ENCODE assay signal across 1 cellular context in the genomic region with DNA sequence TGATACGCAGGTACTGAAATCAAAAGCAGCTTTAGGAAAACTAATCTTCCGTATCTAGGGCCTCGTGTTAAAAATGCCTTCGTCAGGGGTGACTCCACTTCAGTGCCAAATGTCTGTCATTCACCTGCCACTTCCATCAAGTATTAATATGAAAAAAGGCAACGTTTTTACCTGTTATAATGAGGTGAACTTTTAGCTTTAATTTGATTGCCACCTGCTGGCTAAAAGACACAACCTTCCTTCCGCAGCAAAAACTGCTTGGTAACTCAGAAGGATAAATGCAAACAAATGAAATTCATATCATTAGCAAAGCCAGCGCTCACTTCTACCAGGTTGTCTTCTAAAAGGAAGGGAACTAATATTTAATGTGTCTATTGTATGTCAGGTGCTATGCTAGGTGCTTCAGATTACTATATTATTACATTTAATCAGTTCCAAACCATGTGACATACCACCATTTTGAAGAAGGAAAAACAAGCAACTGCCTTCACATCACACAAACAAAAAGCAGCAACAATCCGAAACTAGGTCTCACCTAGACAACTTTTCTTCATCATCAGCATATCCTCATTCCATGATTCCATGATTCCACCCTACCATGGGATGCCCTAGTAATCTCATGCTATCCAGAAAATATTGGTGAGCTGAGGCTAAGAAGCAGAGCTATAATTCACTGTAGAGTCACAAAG.
TF ChIP-seq lines count a peak whose summit lies in the region.

No MANE protein-coding gene starts in this region.

TF ChIP-seq in HepG2, 621 proteins besides CTCF, POLR2A, EP300 and RAD21 (continued from another document and continues in another):
- TF ChIP-seq PPARG (CRISPR knock-in tag; conservative IDR thresholded peaks at IDR 0.05) (0 out of 2 replicates have a peak, but pooled peaks have one; percentile 16), KDM6A (CRISPR knock-in tag; IDR thresholded peaks at IDR 0.05; ENCODE audit: low read depth) (no peak), SP140L (CRISPR knock-in tag; IDR thresholded peaks at IDR 0.05; ENCODE audit: borderline replicate concordance) (0 out of 2 replicates have a peak, but pooled peaks have one; percentile 34), ZBTB3 (CRISPR knock-in tag; IDR thresholded peaks at IDR 0.05; ENCODE audit: borderline replicate concordance, low read depth) (no peak), GTF3A (CRISPR knock-in tag; conservative IDR thresholded peaks at IDR 0.05) (no peak), ZFYVE20 (CRISPR knock-in tag; IDR thresholded peaks at IDR 0.05; ENCODE audit: borderline replicate concordance, low read depth) (no peak), MTA1 (CRISPR knock-in tag; IDR thresholded peaks at IDR 0.05; ENCODE audit: borderline replicate concordance) (no peak), DNMT3B (CRISPR knock-in tag; conservative IDR thresholded peaks at IDR 0.05) (no peak), ZNF546 (CRISPR knock-in tag; conservative IDR thresholded peaks at IDR 0.05) (no peak), ZNF30 (CRISPR knock-in tag; IDR thresholded peaks at IDR 0.05) (no peak), ZNF12 (CRISPR knock-in tag; IDR thresholded peaks at IDR 0.05) (0 out of 2 replicates have a peak, but pooled peaks have one; percentile 19), SAP130 (CRISPR knock-in tag; IDR thresholded peaks at IDR 0.05; ENCODE audit: low read depth) (peak; percentile 13; the same call in 1 of the 2 replicates), CREB1 (IDR thresholded peaks at IDR 0.05) (no peak), CREB1 (CRISPR knock-in tag; IDR thresholded peaks at IDR 0.05) (peak; percentile 38; the same call in 1 of the 2 replicates), ZNF878 (CRISPR knock-in tag; IDR thresholded peaks at IDR 0.05) (no peak), TOE1 (CRISPR knock-in tag; IDR thresholded peaks at IDR 0.05) (peak; percentile 64; the same call in 1 of the 2 replicates), IKZF4 (CRISPR knock-in tag; IDR thresholded peaks at IDR 0.05; ENCODE audit: borderline replicate concordance, low read depth, not compliant biosample characterization) (no peak), ZNF33B (CRISPR knock-in tag; IDR thresholded peaks at IDR 0.05) (no peak), ZNF781 (CRISPR knock-in tag; IDR thresholded peaks at IDR 0.05; ENCODE audit: borderline replicate concordance, not compliant biosample characterization) (no peak), SATB2 (CRISPR knock-in tag; IDR thresholded peaks at IDR 0.05) (no peak), KDM5B (CRISPR knock-in tag; IDR thresholded peaks at IDR 0.05; ENCODE audit: borderline replicate concordance) (no peak), ARID3A (IDR thresholded peaks at IDR 0.05; ENCODE audit: low read depth, low read length) (peak; percentile 60), ZMYM4 (CRISPR knock-in tag; IDR thresholded peaks at IDR 0.05) (no peak), ZNF34 (CRISPR knock-in tag; IDR thresholded peaks at IDR 0.05; ENCODE audit: borderline replicate concordance) (no peak), ZGPAT (CRISPR knock-in tag; IDR thresholded peaks at IDR 0.05) (no peak), ZFX (CRISPR knock-in tag; IDR thresholded peaks at IDR 0.05; ENCODE audit: low read depth) (no peak), MEF2D (CRISPR knock-in tag; IDR thresholded peaks at IDR 0.05) (0 out of 2 replicates have a peak, but pooled peaks have one; percentile 12), REXO4 (CRISPR knock-in tag; IDR thresholded peaks at IDR 0.05; ENCODE audit: borderline replicate concordance) (no peak), STAT6 (CRISPR knock-in tag; IDR thresholded peaks at IDR 0.05; ENCODE audit: borderline replicate concordance) (no peak), ZNF337 (CRISPR knock-in tag; IDR thresholded peaks at IDR 0.05; ENCODE audit: borderline replicate concordance, low read depth) (no peak), GPBP1L1 (CRISPR knock-in tag; IDR thresholded peaks at IDR 0.05) (no peak), KLF11 (CRISPR knock-in tag; IDR thresholded peaks at IDR 0.05) (no peak), HNRNPK (IDR thresholded peaks at IDR 0.05; ENCODE audit: low read depth, low read length, poor library complexity, severe bottlenecking) (no peak), MXI1 (IDR thresholded peaks at IDR 0.05; ENCODE audit: borderline replicate concordance, low read depth, low read length) (no peak), TSC22D2 (CRISPR knock-in tag; IDR thresholded peaks at IDR 0.05; ENCODE audit: borderline replicate concordance) (no peak), RXRB (CRISPR knock-in tag; IDR thresholded peaks at IDR 0.05; ENCODE audit: borderline replicate concordance) (peak; percentile 28; the same call in 1 of the 2 replicates), ZNF550 (CRISPR knock-in tag; IDR thresholded peaks at IDR 0.05; ENCODE audit: borderline replicate concordance) (no peak), ZIK1 (CRISPR knock-in tag; IDR thresholded peaks at IDR 0.05; ENCODE audit: borderline replicate concordance, low read depth) (no peak), ZKSCAN8 (CRISPR knock-in tag; IDR thresholded peaks at IDR 0.05; ENCODE audit: borderline replicate concordance) (0 out of 2 replicates have a peak, but pooled peaks have one; percentile 55), MAF1 (CRISPR knock-in tag; IDR thresholded peaks at IDR 0.05; ENCODE audit: borderline replicate concordance) (no peak), CCAR2 (optimal IDR thresholded peaks at IDR 0.05; ENCODE audit: low read depth, low read length) (no peak), HNRNPLL (IDR thresholded peaks at IDR 0.05; ENCODE audit: low read depth, low read length, poor library complexity, severe bottlenecking) (no peak), BORCS8-MEF2B (CRISPR knock-in tag; IDR thresholded peaks at IDR 0.05) (no peak), ZNF350 (CRISPR knock-in tag; IDR thresholded peaks at IDR 0.05; ENCODE audit: borderline replicate concordance, low read depth) (no peak), GZF1 (CRISPR knock-in tag; IDR thresholded peaks at IDR 0.05) (no peak), ZNF562 (CRISPR knock-in tag; IDR thresholded peaks at IDR 0.05; ENCODE audit: borderline replicate concordance) (no peak), RFXANK (CRISPR knock-in tag; IDR thresholded peaks at IDR 0.05) (no peak), ZFP62 (CRISPR knock-in tag; IDR thresholded peaks at IDR 0.05) (no peak), ZSCAN25 (CRISPR knock-in tag; IDR thresholded peaks at IDR 0.05) (no peak)
- TF ChIP-seq, protein P1, sequence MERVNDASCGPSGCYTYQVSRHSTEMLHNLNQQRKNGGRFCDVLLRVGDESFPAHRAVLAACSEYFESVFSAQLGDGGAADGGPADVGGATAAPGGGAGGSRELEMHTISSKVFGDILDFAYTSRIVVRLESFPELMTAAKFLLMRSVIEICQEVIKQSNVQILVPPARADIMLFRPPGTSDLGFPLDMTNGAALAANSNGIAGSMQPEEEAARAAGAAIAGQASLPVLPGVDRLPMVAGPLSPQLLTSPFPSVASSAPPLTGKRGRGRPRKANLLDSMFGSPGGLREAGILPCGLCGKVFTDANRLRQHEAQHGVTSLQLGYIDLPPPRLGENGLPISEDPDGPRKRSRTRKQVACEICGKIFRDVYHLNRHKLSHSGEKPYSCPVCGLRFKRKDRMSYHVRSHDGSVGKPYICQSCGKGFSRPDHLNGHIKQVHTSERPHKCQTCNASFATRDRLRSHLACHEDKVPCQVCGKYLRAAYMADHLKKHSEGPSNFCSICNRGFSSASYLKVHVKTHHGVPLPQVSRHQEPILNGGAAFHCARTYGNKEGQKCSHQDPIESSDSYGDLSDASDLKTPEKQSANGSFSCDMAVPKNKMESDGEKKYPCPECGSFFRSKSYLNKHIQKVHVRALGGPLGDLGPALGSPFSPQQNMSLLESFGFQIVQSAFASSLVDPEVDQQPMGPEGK (CRISPR knock-in tag; IDR thresholded peaks at IDR 0.05) = no peak
- TF ChIP-seq, protein P2, sequence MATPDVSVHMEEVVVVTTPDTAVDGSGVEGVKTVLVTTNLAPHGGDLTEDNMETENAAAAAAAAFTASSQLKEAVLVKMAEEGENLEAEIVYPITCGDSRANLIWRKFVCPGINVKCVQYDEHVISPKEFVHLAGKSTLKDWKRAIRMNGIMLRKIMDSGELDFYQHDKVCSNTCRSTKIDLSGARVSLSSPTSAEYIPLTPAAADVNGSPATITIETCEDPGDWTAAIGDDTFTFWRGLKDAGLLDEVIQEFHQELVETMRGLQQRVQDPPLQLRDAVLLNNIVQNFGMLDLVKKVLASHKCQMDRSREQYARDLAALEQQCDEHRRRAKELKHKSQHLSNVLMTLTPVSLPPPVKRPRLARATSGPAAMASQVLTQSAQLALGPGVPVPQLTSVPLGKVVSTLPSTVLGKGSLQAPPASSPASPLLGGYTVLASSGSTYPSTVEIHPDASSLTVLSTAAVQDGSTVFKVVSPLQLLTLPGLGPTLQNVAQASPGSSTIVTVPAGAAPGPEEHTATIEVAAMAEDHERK (CRISPR knock-in tag; IDR thresholded peaks at IDR 0.05; ENCODE audit: low read depth) = no peak
- TF ChIP-seq, protein P3, sequence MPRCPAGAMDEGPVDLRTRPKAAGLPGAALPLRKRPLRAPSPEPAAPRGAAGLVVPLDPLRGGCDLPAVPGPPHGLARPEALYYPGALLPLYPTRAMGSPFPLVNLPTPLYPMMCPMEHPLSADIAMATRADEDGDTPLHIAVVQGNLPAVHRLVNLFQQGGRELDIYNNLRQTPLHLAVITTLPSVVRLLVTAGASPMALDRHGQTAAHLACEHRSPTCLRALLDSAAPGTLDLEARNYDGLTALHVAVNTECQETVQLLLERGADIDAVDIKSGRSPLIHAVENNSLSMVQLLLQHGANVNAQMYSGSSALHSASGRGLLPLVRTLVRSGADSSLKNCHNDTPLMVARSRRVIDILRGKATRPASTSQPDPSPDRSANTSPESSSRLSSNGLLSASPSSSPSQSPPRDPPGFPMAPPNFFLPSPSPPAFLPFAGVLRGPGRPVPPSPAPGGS (CRISPR knock-in tag; IDR thresholded peaks at IDR 0.05) = no peak
- TF ChIP-seq, protein P4, sequence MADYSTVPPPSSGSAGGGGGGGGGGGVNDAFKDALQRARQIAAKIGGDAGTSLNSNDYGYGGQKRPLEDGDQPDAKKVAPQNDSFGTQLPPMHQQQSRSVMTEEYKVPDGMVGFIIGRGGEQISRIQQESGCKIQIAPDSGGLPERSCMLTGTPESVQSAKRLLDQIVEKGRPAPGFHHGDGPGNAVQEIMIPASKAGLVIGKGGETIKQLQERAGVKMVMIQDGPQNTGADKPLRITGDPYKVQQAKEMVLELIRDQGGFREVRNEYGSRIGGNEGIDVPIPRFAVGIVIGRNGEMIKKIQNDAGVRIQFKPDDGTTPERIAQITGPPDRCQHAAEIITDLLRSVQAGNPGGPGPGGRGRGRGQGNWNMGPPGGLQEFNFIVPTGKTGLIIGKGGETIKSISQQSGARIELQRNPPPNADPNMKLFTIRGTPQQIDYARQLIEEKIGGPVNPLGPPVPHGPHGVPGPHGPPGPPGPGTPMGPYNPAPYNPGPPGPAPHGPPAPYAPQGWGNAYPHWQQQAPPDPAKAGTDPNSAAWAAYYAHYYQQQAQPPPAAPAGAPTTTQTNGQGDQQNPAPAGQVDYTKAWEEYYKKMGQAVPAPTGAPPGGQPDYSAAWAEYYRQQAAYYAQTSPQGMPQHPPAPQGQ (CRISPR knock-in tag; IDR thresholded peaks at IDR 0.05; ENCODE audit: borderline replicate concordance) = no peak
- TF ChIP-seq, protein P5, sequence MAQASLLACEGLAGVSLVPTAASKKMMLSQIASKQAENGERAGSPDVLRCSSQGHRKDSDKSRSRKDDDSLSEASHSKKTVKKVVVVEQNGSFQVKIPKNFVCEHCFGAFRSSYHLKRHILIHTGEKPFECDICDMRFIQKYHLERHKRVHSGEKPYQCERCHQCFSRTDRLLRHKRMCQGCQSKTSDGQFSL (CRISPR knock-in tag; IDR thresholded peaks at IDR 0.05) = no peak
